In the genomic region with DNA sequence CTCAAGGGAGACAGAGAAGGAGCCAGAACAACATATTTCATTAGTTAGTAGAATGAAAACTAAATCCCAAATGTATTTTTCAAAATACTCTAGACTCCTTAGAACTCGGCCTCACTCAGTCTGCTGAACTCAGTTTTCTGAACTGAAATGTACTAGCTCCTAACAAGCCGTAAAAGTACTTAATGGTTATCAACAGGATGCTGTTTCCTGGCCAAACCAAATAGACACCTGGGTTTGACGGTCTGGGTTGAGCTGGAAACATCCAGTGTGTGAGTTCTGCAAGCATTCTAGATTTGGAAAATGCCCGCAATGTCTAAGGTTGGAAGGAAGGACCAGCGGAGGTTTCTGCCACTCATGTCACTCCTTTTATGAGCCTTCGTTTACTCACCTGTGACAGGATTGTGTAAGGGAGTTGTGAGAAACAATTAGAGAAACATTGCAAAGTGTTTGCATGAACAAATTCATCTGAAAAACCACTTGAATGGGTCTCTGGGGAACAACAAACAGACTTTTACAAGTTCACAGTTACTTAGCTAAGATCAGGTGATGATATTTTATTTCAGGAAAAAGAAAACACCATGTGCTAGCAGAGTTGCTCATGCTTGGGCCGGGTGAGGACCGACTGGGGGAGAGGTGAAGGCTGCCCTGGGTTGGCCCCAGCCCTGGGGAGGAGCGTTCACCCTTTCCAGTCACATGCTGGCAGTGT, we compare ENCODE assay signal across 2 cellular contexts.
TF ChIP-seq lines count a peak whose summit lies in the region.

No MANE protein-coding gene starts in this region.

TF ChIP-seq in endothelial cell of umbilical vein, 7 proteins besides CTCF, POLR2A, EP300 and RAD21:
- TF ChIP-seq MYC (IDR thresholded peaks at IDR 0.05; ENCODE audit: low read depth, low read length) (no peak), EZH2 (IDR thresholded peaks at IDR 0.05; ENCODE audit: borderline replicate concordance, low read depth, low read length, severe bottlenecking) (no peak), FOS (IDR thresholded peaks at IDR 0.05; ENCODE audit: borderline replicate concordance, insufficient read depth, low read length) (no peak), JUN (IDR thresholded peaks at IDR 0.05; ENCODE audit: borderline replicate concordance, insufficient read depth, insufficient read length, low read depth) (no peak), POLR2AphosphoS5 (IDR thresholded peaks at IDR 0.05; ENCODE audit: insufficient read depth, low read depth, low read length) (no peak), GATA2 (IDR thresholded peaks at IDR 0.05; ENCODE audit: insufficient read depth, insufficient read length, low read depth, low read length) (no peak)
- TF ChIP-seq, protein P1, sequence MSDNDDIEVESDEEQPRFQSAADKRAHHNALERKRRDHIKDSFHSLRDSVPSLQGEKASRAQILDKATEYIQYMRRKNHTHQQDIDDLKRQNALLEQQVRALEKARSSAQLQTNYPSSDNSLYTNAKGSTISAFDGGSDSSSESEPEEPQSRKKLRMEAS (IDR thresholded peaks at IDR 0.05; ENCODE audit: insufficient read depth, insufficient read length) = no peak

TF ChIP-seq in GM23338, 12 proteins besides CTCF, POLR2A, EP300 and RAD21:
- TF ChIP-seq, protein P2, sequence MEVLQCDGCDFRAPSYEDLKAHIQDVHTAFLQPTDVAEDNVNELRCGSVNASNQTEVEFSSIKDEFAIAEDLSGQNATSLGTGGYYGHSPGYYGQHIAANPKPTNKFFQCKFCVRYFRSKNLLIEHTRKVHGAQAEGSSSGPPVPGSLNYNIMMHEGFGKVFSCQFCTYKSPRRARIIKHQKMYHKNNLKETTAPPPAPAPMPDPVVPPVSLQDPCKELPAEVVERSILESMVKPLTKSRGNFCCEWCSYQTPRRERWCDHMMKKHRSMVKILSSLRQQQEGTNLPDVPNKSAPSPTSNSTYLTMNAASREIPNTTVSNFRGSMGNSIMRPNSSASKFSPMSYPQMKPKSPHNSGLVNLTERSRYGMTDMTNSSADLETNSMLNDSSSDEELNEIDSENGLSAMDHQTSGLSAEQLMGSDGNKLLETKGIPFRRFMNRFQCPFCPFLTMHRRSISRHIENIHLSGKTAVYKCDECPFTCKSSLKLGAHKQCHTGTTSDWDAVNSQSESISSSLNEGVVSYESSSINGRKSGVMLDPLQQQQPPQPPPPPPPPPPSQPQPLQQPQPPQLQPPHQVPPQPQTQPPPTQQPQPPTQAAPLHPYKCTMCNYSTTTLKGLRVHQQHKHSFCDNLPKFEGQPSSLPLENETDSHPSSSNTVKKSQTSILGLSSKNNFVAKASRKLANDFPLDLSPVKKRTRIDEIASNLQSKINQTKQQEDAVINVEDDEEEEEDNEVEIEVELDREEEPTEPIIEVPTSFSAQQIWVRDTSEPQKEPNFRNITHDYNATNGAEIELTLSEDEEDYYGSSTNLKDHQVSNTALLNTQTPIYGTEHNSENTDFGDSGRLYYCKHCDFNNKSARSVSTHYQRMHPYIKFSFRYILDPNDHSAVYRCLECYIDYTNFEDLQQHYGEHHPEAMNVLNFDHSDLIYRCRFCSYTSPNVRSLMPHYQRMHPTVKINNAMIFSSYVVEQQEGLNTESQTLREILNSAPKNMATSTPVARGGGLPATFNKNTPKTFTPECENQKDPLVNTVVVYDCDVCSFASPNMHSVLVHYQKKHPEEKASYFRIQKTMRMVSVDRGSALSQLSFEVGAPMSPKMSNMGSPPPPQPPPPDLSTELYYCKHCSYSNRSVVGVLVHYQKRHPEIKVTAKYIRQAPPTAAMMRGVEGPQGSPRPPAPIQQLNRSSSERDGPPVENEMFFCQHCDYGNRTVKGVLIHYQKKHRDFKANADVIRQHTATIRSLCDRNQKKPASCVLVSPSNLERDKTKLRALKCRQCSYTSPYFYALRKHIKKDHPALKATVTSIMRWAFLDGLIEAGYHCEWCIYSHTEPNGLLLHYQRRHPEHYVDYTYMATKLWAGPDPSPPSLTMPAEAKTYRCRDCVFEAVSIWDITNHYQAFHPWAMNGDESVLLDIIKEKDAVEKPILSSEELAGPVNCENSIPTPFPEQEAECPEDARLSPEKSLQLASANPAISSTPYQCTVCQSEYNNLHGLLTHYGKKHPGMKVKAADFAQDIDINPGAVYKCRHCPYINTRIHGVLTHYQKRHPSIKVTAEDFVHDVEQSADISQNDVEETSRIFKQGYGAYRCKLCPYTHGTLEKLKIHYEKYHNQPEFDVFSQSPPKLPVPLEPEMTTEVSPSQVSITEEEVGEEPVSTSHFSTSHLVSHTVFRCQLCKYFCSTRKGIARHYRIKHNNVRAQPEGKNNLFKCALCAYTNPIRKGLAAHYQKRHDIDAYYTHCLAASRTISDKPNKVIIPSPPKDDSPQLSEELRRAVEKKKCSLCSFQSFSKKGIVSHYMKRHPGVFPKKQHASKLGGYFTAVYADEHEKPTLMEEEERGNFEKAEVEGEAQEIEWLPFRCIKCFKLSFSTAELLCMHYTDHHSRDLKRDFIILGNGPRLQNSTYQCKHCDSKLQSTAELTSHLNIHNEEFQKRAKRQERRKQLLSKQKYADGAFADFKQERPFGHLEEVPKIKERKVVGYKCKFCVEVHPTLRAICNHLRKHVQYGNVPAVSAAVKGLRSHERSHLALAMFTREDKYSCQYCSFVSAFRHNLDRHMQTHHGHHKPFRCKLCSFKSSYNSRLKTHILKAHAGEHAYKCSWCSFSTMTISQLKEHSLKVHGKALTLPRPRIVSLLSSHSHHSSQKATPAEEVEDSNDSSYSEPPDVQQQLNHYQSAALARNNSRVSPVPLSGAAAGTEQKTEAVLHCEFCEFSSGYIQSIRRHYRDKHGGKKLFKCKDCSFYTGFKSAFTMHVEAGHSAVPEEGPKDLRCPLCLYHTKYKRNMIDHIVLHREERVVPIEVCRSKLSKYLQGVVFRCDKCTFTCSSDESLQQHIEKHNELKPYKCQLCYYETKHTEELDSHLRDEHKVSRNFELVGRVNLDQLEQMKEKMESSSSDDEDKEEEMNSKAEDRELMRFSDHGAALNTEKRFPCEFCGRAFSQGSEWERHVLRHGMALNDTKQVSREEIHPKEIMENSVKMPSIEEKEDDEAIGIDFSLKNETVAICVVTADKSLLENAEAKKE (CRISPR knock-in tag; IDR thresholded peaks at IDR 0.05) = no peak
- TF ChIP-seq CREB1 (CRISPR knock-in tag; IDR thresholded peaks at IDR 0.05; ENCODE audit: low read depth) = no peak
- TF ChIP-seq, protein P3, sequence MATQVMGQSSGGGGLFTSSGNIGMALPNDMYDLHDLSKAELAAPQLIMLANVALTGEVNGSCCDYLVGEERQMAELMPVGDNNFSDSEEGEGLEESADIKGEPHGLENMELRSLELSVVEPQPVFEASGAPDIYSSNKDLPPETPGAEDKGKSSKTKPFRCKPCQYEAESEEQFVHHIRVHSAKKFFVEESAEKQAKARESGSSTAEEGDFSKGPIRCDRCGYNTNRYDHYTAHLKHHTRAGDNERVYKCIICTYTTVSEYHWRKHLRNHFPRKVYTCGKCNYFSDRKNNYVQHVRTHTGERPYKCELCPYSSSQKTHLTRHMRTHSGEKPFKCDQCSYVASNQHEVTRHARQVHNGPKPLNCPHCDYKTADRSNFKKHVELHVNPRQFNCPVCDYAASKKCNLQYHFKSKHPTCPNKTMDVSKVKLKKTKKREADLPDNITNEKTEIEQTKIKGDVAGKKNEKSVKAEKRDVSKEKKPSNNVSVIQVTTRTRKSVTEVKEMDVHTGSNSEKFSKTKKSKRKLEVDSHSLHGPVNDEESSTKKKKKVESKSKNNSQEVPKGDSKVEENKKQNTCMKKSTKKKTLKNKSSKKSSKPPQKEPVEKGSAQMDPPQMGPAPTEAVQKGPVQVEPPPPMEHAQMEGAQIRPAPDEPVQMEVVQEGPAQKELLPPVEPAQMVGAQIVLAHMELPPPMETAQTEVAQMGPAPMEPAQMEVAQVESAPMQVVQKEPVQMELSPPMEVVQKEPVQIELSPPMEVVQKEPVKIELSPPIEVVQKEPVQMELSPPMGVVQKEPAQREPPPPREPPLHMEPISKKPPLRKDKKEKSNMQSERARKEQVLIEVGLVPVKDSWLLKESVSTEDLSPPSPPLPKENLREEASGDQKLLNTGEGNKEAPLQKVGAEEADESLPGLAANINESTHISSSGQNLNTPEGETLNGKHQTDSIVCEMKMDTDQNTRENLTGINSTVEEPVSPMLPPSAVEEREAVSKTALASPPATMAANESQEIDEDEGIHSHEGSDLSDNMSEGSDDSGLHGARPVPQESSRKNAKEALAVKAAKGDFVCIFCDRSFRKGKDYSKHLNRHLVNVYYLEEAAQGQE (IDR thresholded peaks at IDR 0.05; ENCODE audit: unreplicated experiment) = no peak
TF ChIP-seq in GM23338: peak in this region for 0.
